ENCODE assay signal across 1 cellular context in genomic region chr9:34991833-34992375, GRCh38.
TF ChIP-seq lines count a peak whose summit lies in the region.

No MANE protein-coding gene starts in this region.

TF ChIP-seq in GM23338, 12 proteins besides CTCF, POLR2A, EP300 and RAD21 (continued from another document):
- TF ChIP-seq REST (IDR thresholded peaks at IDR 0.05; ENCODE audit: unreplicated experiment), result no peak
- TF ChIP-seq EZH2phosphoT487 (IDR thresholded peaks at IDR 0.05; ENCODE audit: unreplicated experiment), result no peak
- no peak for TF ChIP-seq STAT1 (IDR thresholded peaks at IDR 0.05; ENCODE audit: unreplicated experiment)
- no peak for TF ChIP-seq CREB1 (CRISPR knock-in tag; IDR thresholded peaks at IDR 0.05; ENCODE audit: low read depth)
TF ChIP-seq in GM23338: peak in this region for 0.
